8 cellular contexts compared by ENCODE assay signal in genomic region chr6:144013486-144013909, GRCh38. TPM values are rescaled to one million over a fixed set of nuclear protein-coding genes. Genes with fewer than 3 reads are reported as not detected.
A peak's percentile ranks its signal among the peaks of the same experiment; 100 is the strongest.
DNase-seq lines count a peak whose midpoint lies in the region; ATAC-seq and TF ChIP-seq lines count a peak whose summit lies in the region.

No MANE protein-coding gene starts in this region.

- peak; percentile 94 for TF ChIP-seq CTCF in CD14-positive monocyte (IDR thresholded peaks at IDR 0.05)
- peak; percentile 95 for TF ChIP-seq CTCF in chondrocyte (IDR thresholded peaks at IDR 0.05)

- intact Hi-C loops in CD14-positive monocyte (cut with micrococcal nuclease): loop anchor here (2.0 to 5.0 kb wide), 3 partner anchors 71 to 436 kb away; no protein-coding TSS in a partner anchor

- peak; percentile 65 for DNase-seq in CD14-positive monocyte (ENCODE audit: low spot score)
- peak; percentile 62 for DNase-seq in H4 (ENCODE audit: low spot score)
- peak; percentile 74 for DNase-seq in NCI-H2227 treated with DMSO at 0.1 percent for 48 hours (lab: John Stamatoyannopoulos, UW)
- DNase-seq in activated CD4-positive, alpha-beta T cell treated with anti-CD3 and anti-CD28 coated beads for 1 hour: peak; percentile 40
- DNase-seq in chondrocyte (ENCODE audit: low spot score): no peak
- DNase-seq in left kidney (ENCODE audit: low read depth, low spot score): peak; percentile 93
- peak; percentile 7 to 46 (median 11) for DNase-seq in stimulated activated CD4-positive, alpha-beta T cell treated with anti-CD3 and anti-CD28 coated beads, TNF-alpha, amount 100 ng/mL, for 1 hour (ENCODE audit: low read depth in 3 of 3, low spot score in 1 of 3)

- H3K4me1 Mint-ChIP-seq in CD14-positive monocyte: peaks cover 23% of the 10 kb centered on the region
- H3K4me1 Mint-ChIP-seq in chondrocyte (ENCODE audit: low read depth): peaks cover 5% of the 10 kb centered on the region

- H3K27me3 Mint-ChIP-seq in CD14-positive monocyte (ENCODE audit: low read depth in 3 of 3) (peaks cover 0 to 2% (median 0%) of the 10 kb centered on the region in 3 donors), chondrocyte (ENCODE audit: low read depth) (peaks cover 25% of the 10 kb centered on the region)

- peaks cover 0 to 15% (median 6%) of the 10 kb centered on the region in 7 donors for H3K9me3 Mint-ChIP-seq in CD14-positive monocyte
- peaks cover 15% of the 10 kb centered on the region for H3K9me3 Mint-ChIP-seq in chondrocyte (ENCODE audit: low read depth)

- no peak overlapping the region for H3K4me3 Mint-ChIP-seq in CD14-positive monocyte
- no peak overlapping the region for H3K4me3 Mint-ChIP-seq in chondrocyte (ENCODE audit: unreplicated experiment)

- H3K27ac Mint-ChIP-seq in CD14-positive monocyte (no peak overlapping the region), chondrocyte (ENCODE audit: unreplicated experiment) (no peak overlapping the region)

- H3K36me3 Mint-ChIP-seq in CD14-positive monocyte (no peaks in the 10 kb centered on the region), chondrocyte (ENCODE audit: low read depth) (peaks cover 5% of the 10 kb centered on the region)

- ATAC-seq in GM19397 (IDR thresholded peaks at IDR 0.05; ENCODE audit: unreplicated experiment): no peak

RNA-seq across cellular contexts. Expression of gene PLAGL1, which starts 5.4 kb away (rescaled TPM):
- 10 to 100 TPM; 11.6 to 16.7 TPM for polyA plus RNA-seq in CD14-positive monocyte
- total RNA-seq in H4 (2014; rRNA removed; shearing (Covaris generic)): 9.8 and 18.5 TPM in 2 replicates
- 81.9 to 105 TPM (median 83.1 TPM) in 3 replicates for total RNA-seq in chondrocyte
